ENCODE assay signal across 14 cellular contexts in genomic region chr13:91719033-91719432, GRCh38.
DNase-seq lines count a peak whose midpoint lies in the region; ATAC-seq and TF ChIP-seq lines count a peak whose summit lies in the region.
"Had no signal": no experiment of that assay in that cellular context is flagged by ENCODE, and none has a peak within 500 bp of the region (broad histone marks: within the 10 kb centered on the region; RNA-seq: fewer than 3 reads in every experiment).

No MANE protein-coding gene starts in this region.

- intact Hi-C loops in MCF 10A (cut with micrococcal nuclease) (no loop called here), breast epithelium (cut with DNase I; ENCODE audit: low total_unique reads) (no loop called here)
- intact Hi-C loops in CD8-positive, alpha-beta T cell (cut with DNase I, micrococcal nuclease) = no loop called here

- ATAC-seq in HG02798 (IDR thresholded peaks at IDR 0.05; ENCODE audit: poor library complexity, unreplicated experiment) = no peak
- ATAC-seq in CD8-positive, alpha-beta T cell = no peak
- ATAC-seq: activated CD4-positive, alpha-beta T cell treated with anti-CD3 and anti-CD28 coated beads for 36 hours; T-cell had no signal

- POLR2A ChIA-PET in MCF 10A (lab: Yijun Ruan, JAX) = no interaction called here
- POLR2A ChIA-PET in CD8-positive, alpha-beta T cell (lab: Charles Lee) = no interaction called here

- H3K4me3 ChIP-seq in breast epithelium = no peak overlapping the region
- H3K4me3 ChIP-seq in fibroblast of mammary gland (ENCODE audit: control insufficient read depth, low read depth, low read length) = no peak overlapping the region
- H3K4me3 ChIP-seq in skeletal muscle cell (ENCODE audit: low read depth, low read length) = no peak overlapping the region
- no peak overlapping the region for H3K4me3 ChIP-seq in CD8-positive, alpha-beta T cell (ENCODE audit: low read depth, low read length)

- no peak overlapping the region for H3K4me3 Mint-ChIP-seq in MCF 10A (ENCODE audit: unreplicated experiment)
- H3K4me3 Mint-ChIP-seq in CD8-positive, alpha-beta T cell = no peak overlapping the region
- H3K4me3 Mint-ChIP-seq: activated CD4-positive, alpha-beta T cell treated with anti-CD3 and anti-CD28 coated beads for 36 hours; T-cell had no signal

- H3K4me1 Mint-ChIP-seq in MCF 10A (ENCODE audit: insufficient read depth, unreplicated experiment) = no peaks in the 10 kb centered on the region
- H3K4me1 Mint-ChIP-seq in CD8-positive, alpha-beta T cell (ENCODE audit: low read depth) = no peaks in the 10 kb centered on the region
- H3K4me1 Mint-ChIP-seq: activated CD4-positive, alpha-beta T cell treated with anti-CD3 and anti-CD28 coated beads for 36 hours; T-cell had no signal

- no peak for TF ChIP-seq POLR2A in breast epithelium (IDR thresholded peaks at IDR 0.05)

- H3K27ac ChIP-seq in breast epithelium = no peak overlapping the region
- H3K27ac ChIP-seq in CD8-positive, alpha-beta T cell (ENCODE audit: low read depth, low read length) = no peak overlapping the region
- H3K27ac ChIP-seq: HL-60 had no signal

- no peaks in the 10 kb centered on the region for H3K36me3 Mint-ChIP-seq in MCF 10A (ENCODE audit: insufficient read depth, unreplicated experiment)
- H3K36me3 Mint-ChIP-seq in CD8-positive, alpha-beta T cell = no peaks in the 10 kb centered on the region
- H3K36me3 Mint-ChIP-seq: T-cell had no signal

- H3K36me3 ChIP-seq in breast epithelium = no peaks in the 10 kb centered on the region
- no peaks in the 10 kb centered on the region for H3K36me3 ChIP-seq in CD8-positive, alpha-beta T cell (ENCODE audit: insufficient read depth, low read length)

- peaks cover 64% of the 10 kb centered on the region for H3K27me3 Mint-ChIP-seq in MCF 10A (ENCODE audit: insufficient read depth, unreplicated experiment)
- H3K27me3 Mint-ChIP-seq in CD8-positive, alpha-beta T cell (ENCODE audit: low read depth) = peaks cover 2% of the 10 kb centered on the region

- H3K27me3 ChIP-seq in breast epithelium = no peaks in the 10 kb centered on the region
- H3K27me3 ChIP-seq in CD8-positive, alpha-beta T cell (ENCODE audit: insufficient read depth, low read length) = no peaks in the 10 kb centered on the region

- no peaks in the 10 kb centered on the region for H3K9me3 Mint-ChIP-seq in MCF 10A (ENCODE audit: unreplicated experiment)
- H3K9me3 Mint-ChIP-seq in CD8-positive, alpha-beta T cell = no peaks in the 10 kb centered on the region
- H3K9me3 Mint-ChIP-seq: T-cell had no signal

- CTCF ChIA-PET in MCF 10A (lab: Yijun Ruan, JAX) = interaction anchor here (0.8 to 8.5 kb wide), 5 partner anchors 22 to 344 kb away, joined by 3 to 102 read pairs (median 5); no protein-coding TSS in a partner anchor
- CTCF ChIA-PET in CD8-positive, alpha-beta T cell (lab: Charles Lee) = no interaction called here

- H3K27ac Mint-ChIP-seq in MCF 10A (ENCODE audit: low read depth, unreplicated experiment) = no peak overlapping the region
- no peak overlapping the region for H3K27ac Mint-ChIP-seq in CD8-positive, alpha-beta T cell
- H3K27ac Mint-ChIP-seq: activated CD4-positive, alpha-beta T cell treated with anti-CD3 and anti-CD28 coated beads for 36 hours; T-cell had no signal

- TF ChIP-seq CTCF in MCF 10A (IDR thresholded peaks at IDR 0.05; ENCODE audit: unreplicated experiment) (no peak), breast epithelium (IDR thresholded peaks at IDR 0.05) (no peak), fibroblast of mammary gland (conservative IDR thresholded peaks at IDR 0.05; ENCODE audit: control insufficient read depth, insufficient read depth, low read depth, low read length) (no peak)
- TF ChIP-seq CTCF in CD8-positive, alpha-beta T cell (IDR thresholded peaks at IDR 0.05) = no peak

- DNase-seq in MCF 10A (ENCODE audit: unreplicated experiment) (peak; percentile 47), breast epithelium (ENCODE audit: low spot score in 2 of 2) (no peak), SHP77 treated with DMSO at 0.1 percent for 48 hours (lab: John Stamatoyannopoulos, UW) (peak; percentile 42), fibroblast of mammary gland (ENCODE audit: low read depth) (peak; percentile 2), skeletal muscle cell (ENCODE audit: low read depth) (peak; percentile 36), GM19240 (ENCODE audit: insufficient read length, low spot score) (no peak)
- no peak for DNase-seq in CD8-positive, alpha-beta T cell
- DNase-seq: activated CD4-positive, alpha-beta T cell treated with anti-CD3 and anti-CD28 coated beads for 36 hours; activated T-cell treated with anti-CD3 and anti-CD28 coated beads, Interleukin-2, amount 50 U/mL, for 1 hour; GOT3; NCI-H2107; T-cell had no signal

- H3K4me1 ChIP-seq in breast epithelium = no peaks in the 10 kb centered on the region
- no peaks in the 10 kb centered on the region for H3K4me1 ChIP-seq in CD8-positive, alpha-beta T cell (ENCODE audit: insufficient read depth, low read length)

- BruUV-seq in MCF 10A (replicated peaks; lab: Mats Ljungman, UMichigan) = no TSS peak

- H3K9me3 ChIP-seq in breast epithelium = no peaks in the 10 kb centered on the region
- H3K9me3 ChIP-seq in CD8-positive, alpha-beta T cell (ENCODE audit: low read length) = no peaks in the 10 kb centered on the region

Comparison
In these comparisons a context has a peak if more than half of its experiments do, and no peak if none do; other contexts are left out.
1. DNase-seq: peak in MCF 10A (single experiment), SHP77 treated with DMSO at 0.1 percent for 48 hours (single experiment), fibroblast of mammary gland (single experiment) and skeletal muscle cell (single experiment); none in breast epithelium (0 of 2), GM19240 (single experiment) and CD8-positive, alpha-beta T cell (0 of 7).